In the genomic region with DNA sequence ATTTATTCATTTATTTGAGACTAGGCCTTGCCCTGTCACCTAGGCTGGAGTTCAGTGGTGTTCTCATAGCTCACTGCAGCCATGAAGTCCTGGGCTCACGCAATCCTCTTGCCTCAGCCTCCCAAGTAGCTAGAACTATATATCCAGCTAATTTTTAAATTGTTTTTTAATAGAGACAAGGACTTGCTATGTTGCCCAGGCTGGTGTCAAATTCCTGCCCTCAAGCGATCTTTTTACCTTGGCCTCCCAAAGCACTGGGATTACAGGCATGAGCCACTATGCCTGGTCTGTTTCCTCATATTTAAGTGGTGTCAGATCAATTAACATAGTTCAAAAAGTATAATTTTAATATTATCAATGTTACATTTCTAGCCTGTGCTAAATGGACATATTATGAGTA, we compare ENCODE assay signal across 17 cellular contexts.
"Had no signal": no experiment of that assay in that cellular context is flagged by ENCODE, and none has a peak within 500 bp of the region (broad histone marks: within the 10 kb centered on the region; RNA-seq: fewer than 3 reads in every experiment).

No MANE protein-coding gene starts in this region.

- H3K4me3 Mint-ChIP-seq: activated CD4-positive, alpha-beta T cell treated with anti-CD3 and anti-CD28 coated beads for 36 hours; activated naive CD8-positive, alpha-beta T cell treated with anti-CD3 and anti-CD28 coated beads, Interleukin-2, amount 10 ng/mL, durations not matched to agents 7 days and 5 days; dendritic cell treated with granulocyte-macrophage colony-stimulating factor and Interleukin-4, amounts not matched to agents 40 ng/mL and 50 ng/mL, for 4 days had no signal

- DNase-seq: activated CD4-positive, alpha-beta T cell treated with anti-CD3 and anti-CD28 coated beads for 36 hours; activated CD4-positive, alpha-beta T cell treated with anti-CD3 and anti-CD28 coated beads, Interleukin-2, amount 50 U/mL, for 48 hours; activated naive CD4-positive, alpha-beta T cell treated with Interleukin-2 at 50 U/mL for 16 hours; activated naive CD8-positive, alpha-beta T cell treated with anti-CD3 and anti-CD28 coated beads, Interleukin-2, amount 10 ng/mL, durations not matched to agents 7 days and 5 days; amygdala; effector CD8-positive, alpha-beta T cell; heart left ventricle; kidney glomerular epithelial cell; left ventricle myocardium superior; occipital lobe; stimulated activated naive CD8-positive, alpha-beta T cell treated with anti-CD3 and anti-CD28 coated beads, Interleukin-15, Interleukin-2, amounts not matched to agents 100 U/mL and 50 U/mL, for 24 hours; transverse colon had no signal

- H3K27me3 ChIP-seq: cardiac muscle cell, esophagus muscularis mucosa, gastroesophageal sphincter, heart left ventricle, transverse colon, vagina had no signal

- H3K27ac ChIP-seq: cardiac muscle cell, esophagus muscularis mucosa, gastroesophageal sphincter, transverse colon, vagina had no signal

- H3K9me3 ChIP-seq: esophagus muscularis mucosa, gastroesophageal sphincter, heart left ventricle, transverse colon, vagina had no signal

- ATAC-seq: activated CD4-positive, alpha-beta T cell treated with anti-CD3 and anti-CD28 coated beads for 36 hours; gastroesophageal sphincter; heart left ventricle; left ventricle myocardium superior; stimulated activated naive CD8-positive, alpha-beta T cell treated with anti-CD3 and anti-CD28 coated beads, Interleukin-15, Interleukin-2, amounts not matched to agents 100 U/mL and 50 U/mL, for 24 hours had no signal

- H3K27me3 Mint-ChIP-seq: activated CD4-positive, alpha-beta T cell treated with anti-CD3 and anti-CD28 coated beads for 36 hours; activated naive CD8-positive, alpha-beta T cell treated with anti-CD3 and anti-CD28 coated beads, Interleukin-2, amount 10 ng/mL, durations not matched to agents 7 days and 5 days; dendritic cell treated with granulocyte-macrophage colony-stimulating factor and Interleukin-4, amounts not matched to agents 40 ng/mL and 50 ng/mL, for 4 days had no signal

- H3K27ac Mint-ChIP-seq: activated CD4-positive, alpha-beta T cell treated with anti-CD3 and anti-CD28 coated beads for 36 hours; activated naive CD8-positive, alpha-beta T cell treated with anti-CD3 and anti-CD28 coated beads, Interleukin-2, amount 10 ng/mL, durations not matched to agents 7 days and 5 days; dendritic cell treated with granulocyte-macrophage colony-stimulating factor and Interleukin-4, amounts not matched to agents 40 ng/mL and 50 ng/mL, for 4 days had no signal

- H3K9me3 Mint-ChIP-seq: activated naive CD8-positive, alpha-beta T cell treated with anti-CD3 and anti-CD28 coated beads, Interleukin-2, amount 10 ng/mL, durations not matched to agents 7 days and 5 days; dendritic cell treated with granulocyte-macrophage colony-stimulating factor and Interleukin-4, amounts not matched to agents 40 ng/mL and 50 ng/mL, for 4 days had no signal

- H3K4me3 ChIP-seq: cardiac muscle cell, esophagus muscularis mucosa, gastroesophageal sphincter, heart left ventricle, transverse colon, vagina had no signal

- H3K36me3 ChIP-seq: cardiac muscle cell, esophagus muscularis mucosa, gastroesophageal sphincter, heart left ventricle, transverse colon, vagina had no signal
